ENCODE assay signal across 19 cellular contexts in the genomic region with DNA sequence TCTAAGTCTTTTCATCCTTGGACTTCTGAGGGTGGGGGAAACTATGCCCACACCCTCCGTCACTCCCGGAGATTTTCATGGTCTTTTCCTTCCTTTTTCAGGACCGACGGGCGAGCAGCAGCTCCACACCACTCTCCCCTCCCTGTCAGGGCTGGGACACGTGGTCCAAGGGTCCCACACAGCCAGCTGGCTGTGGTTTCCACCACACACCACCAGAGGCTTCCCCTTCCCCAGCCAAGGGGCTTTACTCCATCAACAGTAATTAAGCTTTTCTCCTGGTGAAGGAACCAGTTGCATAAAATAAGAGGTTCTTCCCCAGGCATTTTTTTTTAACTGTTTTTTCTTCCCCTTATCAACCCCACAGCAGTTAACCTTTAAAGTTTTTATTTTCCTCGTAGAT.
"Had no signal": no experiment of that assay in that cellular context is flagged by ENCODE, and none has a peak within 500 bp of the region (broad histone marks: within the 10 kb centered on the region; RNA-seq: fewer than 3 reads in every experiment).

No MANE protein-coding gene starts in this region.

- H3K36me3 Mint-ChIP-seq: naive B cell; stimulated activated effector memory CD8-positive, alpha-beta T cell treated with anti-CD3 and anti-CD28 coated beads, Interleukin-12 subunit alpha, Interleukin-12 subunit beta, amount 100 ng/mL, for 72 hours; type B pancreatic cell had no signal

- H3K4me2 ChIP-seq: hepatocyte had no signal

- DNase-seq: dermis blood vessel endothelial cell; foreskin melanocyte; head of caudate nucleus; kidney glomerular epithelial cell; mesendoderm; naive B cell; psoas muscle; retina; right lobe of liver; stimulated activated CD4-positive, alpha-beta T cell treated with anti-CD3 and anti-CD28 coated beads, Interleukin-4, amount 100 ng/mL, for 1 hour; stimulated activated CD8-positive, alpha-beta memory T cell treated with anti-CD3 and anti-CD28 coated beads, Interleukin-4, amount 100 ng/mL, for 48 hours; stimulated activated naive CD8-positive, alpha-beta T cell treated with anti-CD3 and anti-CD28 coated beads, Interleukin-15, Interleukin-2, amounts not matched to agents 100 U/mL and 50 U/mL, for 24 hours; thyroid gland had no signal

- H3K27me3 ChIP-seq: hepatocyte, right lobe of liver, suprapubic skin, thyroid gland had no signal

- H2AFZ ChIP-seq: hepatocyte, parathyroid adenoma had no signal

- H3K4me1 Mint-ChIP-seq: naive B cell; nephron; stimulated activated effector memory CD8-positive, alpha-beta T cell treated with anti-CD3 and anti-CD28 coated beads, Interleukin-12 subunit alpha, Interleukin-12 subunit beta, amount 100 ng/mL, for 72 hours had no signal

- H3K27ac ChIP-seq: hepatocyte, parathyroid adenoma, psoas muscle, right lobe of liver, suprapubic skin, thyroid gland had no signal

- H3K9me3 ChIP-seq: psoas muscle, right lobe of liver, suprapubic skin, thyroid gland had no signal

- H3K27ac Mint-ChIP-seq: naive B cell; nephron; stimulated activated effector memory CD8-positive, alpha-beta T cell treated with anti-CD3 and anti-CD28 coated beads, Interleukin-12 subunit alpha, Interleukin-12 subunit beta, amount 100 ng/mL, for 72 hours; type B pancreatic cell had no signal

- H3K4me1 ChIP-seq: parathyroid adenoma, psoas muscle, right lobe of liver, suprapubic skin, thyroid gland had no signal

- H3K4me3 ChIP-seq: hepatocyte, psoas muscle, right lobe of liver, suprapubic skin, thyroid gland had no signal

- H3K4me3 Mint-ChIP-seq: nephron; stimulated activated effector memory CD8-positive, alpha-beta T cell treated with anti-CD3 and anti-CD28 coated beads, Interleukin-12 subunit alpha, Interleukin-12 subunit beta, amount 100 ng/mL, for 72 hours; type B pancreatic cell had no signal

- H3K9ac ChIP-seq: parathyroid adenoma had no signal

- H3K27me3 Mint-ChIP-seq: type B pancreatic cell had no signal

- ATAC-seq: psoas muscle; right lobe of liver; stimulated activated effector memory CD8-positive, alpha-beta T cell treated with anti-CD3 and anti-CD28 coated beads, Interleukin-12 subunit alpha, Interleukin-12 subunit beta, amount 100 ng/mL, for 72 hours; stimulated activated naive CD8-positive, alpha-beta T cell treated with anti-CD3 and anti-CD28 coated beads, Interleukin-15, Interleukin-2, amounts not matched to agents 100 U/mL and 50 U/mL, for 24 hours had no signal

- H3K36me3 ChIP-seq: right lobe of liver, suprapubic skin, thyroid gland had no signal

- H3K79me2 ChIP-seq: hepatocyte, parathyroid adenoma had no signal
